Comparison of ENCODE assay signal across 1 cellular context in genomic region chr1:93078935-93079654, GRCh38.
TF ChIP-seq lines count a peak whose summit lies in the region.

Gene MTF2, plus strand, starts transcription at chr1:93079283. Its CDS starts 244 bp downstream, at chr1:93079527.

TF ChIP-seq in K562, 482 proteins besides CTCF, POLR2A, EP300 and RAD21 (continued from another document):
- TF ChIP-seq, protein P1, sequence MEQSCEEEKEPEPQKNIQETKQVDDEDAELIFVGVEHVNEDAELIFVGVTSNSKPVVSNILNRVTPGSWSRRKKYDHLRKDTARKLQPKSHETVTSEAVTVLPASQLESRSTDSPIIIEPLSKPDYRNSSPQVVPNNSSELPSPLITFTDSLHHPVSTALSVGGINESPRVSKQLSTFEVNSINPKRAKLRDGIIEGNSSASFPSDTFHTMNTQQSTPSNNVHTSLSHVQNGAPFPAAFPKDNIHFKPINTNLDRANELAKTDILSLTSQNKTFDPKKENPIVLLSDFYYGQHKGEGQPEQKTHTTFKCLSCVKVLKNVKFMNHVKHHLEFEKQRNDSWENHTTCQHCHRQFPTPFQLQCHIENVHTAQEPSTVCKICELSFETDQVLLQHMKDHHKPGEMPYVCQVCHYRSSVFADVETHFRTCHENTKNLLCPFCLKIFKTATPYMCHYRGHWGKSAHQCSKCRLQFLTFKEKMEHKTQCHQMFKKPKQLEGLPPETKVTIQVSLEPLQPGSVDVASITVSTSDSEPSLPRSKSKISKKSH (CRISPR knock-in tag; IDR thresholded peaks at IDR 0.05), result no peak
- TF ChIP-seq POLR2H (tag; IDR thresholded peaks at IDR 0.05; ENCODE audit: low read depth) (peak; percentile 92), HDAC2 (IDR thresholded peaks at IDR 0.05) (peak; percentile 78), SMAD3 (CRISPR knock-in tag; conservative IDR thresholded peaks at IDR 0.05) (peak; percentile 81; the same call in 1 of the 2 replicates)
- TF ChIP-seq, protein P2, sequence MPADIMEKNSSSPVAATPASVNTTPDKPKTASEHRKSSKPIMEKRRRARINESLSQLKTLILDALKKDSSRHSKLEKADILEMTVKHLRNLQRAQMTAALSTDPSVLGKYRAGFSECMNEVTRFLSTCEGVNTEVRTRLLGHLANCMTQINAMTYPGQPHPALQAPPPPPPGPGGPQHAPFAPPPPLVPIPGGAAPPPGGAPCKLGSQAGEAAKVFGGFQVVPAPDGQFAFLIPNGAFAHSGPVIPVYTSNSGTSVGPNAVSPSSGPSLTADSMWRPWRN (IDR thresholded peaks at IDR 0.05; ENCODE audit: low read depth), result no peak; the same call in 1 of the 2 replicates
